ENCODE assay signal across 20 cellular contexts in the genomic region with DNA sequence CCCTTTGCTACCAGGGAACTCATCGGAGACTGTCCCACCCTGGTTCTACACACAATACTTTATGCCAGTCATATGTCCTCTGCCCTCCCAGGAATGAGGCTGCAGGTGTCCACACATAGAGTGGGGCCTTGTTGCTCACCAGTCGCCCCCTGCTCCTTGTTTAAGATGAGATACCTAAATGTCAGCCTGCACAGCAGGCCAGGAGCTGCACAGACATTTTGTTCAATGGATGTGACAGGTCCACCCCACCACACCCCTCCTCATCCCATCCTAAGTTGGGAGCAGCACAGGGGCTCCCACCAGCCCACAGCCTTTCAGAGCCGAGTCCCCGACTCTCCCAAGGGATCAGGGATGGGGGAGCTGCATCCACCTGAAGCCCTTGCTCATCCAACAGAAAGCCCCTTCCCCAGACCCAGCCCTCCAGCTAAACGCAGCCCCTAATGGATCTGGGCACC. TPM values are rescaled to one million over a fixed set of nuclear protein-coding genes. Genes with fewer than 3 reads are reported as not detected.
"Had no signal": no experiment of that assay in that cellular context is flagged by ENCODE, and none has a peak within 500 bp of the region (broad histone marks: within the 10 kb centered on the region; RNA-seq: fewer than 3 reads in every experiment).

No MANE protein-coding gene starts in this region.

- H3K4me1 Mint-ChIP-seq: activated T-helper 17 cell treated with anti-CD3 and anti-CD28 coated beads, Interleukin-2, amount 50 U/mL, for 72 hours; nephron progenitor cell had no signal

- ATAC-seq: activated T-helper 17 cell treated with anti-CD3 and anti-CD28 coated beads, Interleukin-2, amount 50 U/mL, for 72 hours; foreskin keratinocyte had no signal

- H3K9me3 Mint-ChIP-seq: activated naive CD4-positive, alpha-beta T cell treated with anti-CD3 and anti-CD28 coated beads, Interleukin-2, amount 10 ng/mL, durations not matched to agents 7 days and 5 days; activated T-helper 17 cell treated with anti-CD3 and anti-CD28 coated beads, Interleukin-2, amount 50 U/mL, for 72 hours; nephron progenitor cell; stimulated activated naive CD8-positive, alpha-beta T cell treated with anti-CD3 and anti-CD28 coated beads, Interleukin-15, Interleukin-2, amounts not matched to agents 100 ng/mL and 50 ng/mL, for 24 hours; T-helper 1 cell treated with Interleukin-12 subunit alpha and Interleukin-12 subunit beta and Interleukin-4 antibody, amounts not matched to agents 30 μg/mL and 1 μg/mL, for 36 hours had no signal

- DNase-seq: activated CD4-positive, alpha-beta T cell treated with anti-CD3 and anti-CD28 coated beads, Interleukin-2, amount 50 U/mL, for 4 hours; activated CD4-positive, CD25-positive, alpha-beta regulatory T cell treated with anti-CD3 and anti-CD28 coated beads, Interleukin-2, amount 50 U/mL, for 72 hours; activated naive CD4-positive, alpha-beta T cell treated with anti-CD3 and anti-CD28 coated beads, Interleukin-2, amount 10 ng/mL, durations not matched to agents 7 days and 5 days; activated T-cell treated with anti-CD3 and anti-CD28 coated beads for 4 hours; foreskin keratinocyte; kidney; left ventricle myocardium inferior; mammary epithelial cell; nephron progenitor cell; retina; stimulated activated CD4-positive, alpha-beta T cell treated with anti-CD3 and anti-CD28 coated beads, Interleukin-2, amount 100 ng/mL, for 24 hours; trophoblast cell had no signal

- H3K4me3 ChIP-seq: breast epithelium, left ventricle myocardium inferior, SJSA1, suprapubic skin had no signal

- H3K4me3 Mint-ChIP-seq: activated naive CD4-positive, alpha-beta T cell treated with anti-CD3 and anti-CD28 coated beads, Interleukin-2, amount 10 ng/mL, durations not matched to agents 7 days and 5 days; activated T-helper 17 cell treated with anti-CD3 and anti-CD28 coated beads, Interleukin-2, amount 50 U/mL, for 72 hours; nephron progenitor cell; stimulated activated naive CD8-positive, alpha-beta T cell treated with anti-CD3 and anti-CD28 coated beads, Interleukin-15, Interleukin-2, amounts not matched to agents 100 ng/mL and 50 ng/mL, for 24 hours; T-helper 1 cell treated with Interleukin-12 subunit alpha and Interleukin-12 subunit beta and Interleukin-4 antibody, amounts not matched to agents 30 μg/mL and 1 μg/mL, for 36 hours had no signal

- H3K36me3 ChIP-seq: breast epithelium, left ventricle myocardium inferior, SJSA1, suprapubic skin had no signal

- H3K9me3 ChIP-seq: breast epithelium, left ventricle myocardium inferior, SJSA1, suprapubic skin had no signal

- H3K27ac ChIP-seq: breast epithelium, epithelial cell of prostate, foreskin keratinocyte, left ventricle myocardium inferior, SJSA1, suprapubic skin had no signal

- H3K27ac Mint-ChIP-seq: activated naive CD4-positive, alpha-beta T cell treated with anti-CD3 and anti-CD28 coated beads, Interleukin-2, amount 10 ng/mL, durations not matched to agents 7 days and 5 days; activated T-helper 17 cell treated with anti-CD3 and anti-CD28 coated beads, Interleukin-2, amount 50 U/mL, for 72 hours; nephron progenitor cell; stimulated activated naive CD8-positive, alpha-beta T cell treated with anti-CD3 and anti-CD28 coated beads, Interleukin-15, Interleukin-2, amounts not matched to agents 100 ng/mL and 50 ng/mL, for 24 hours; T-helper 1 cell treated with Interleukin-12 subunit alpha and Interleukin-12 subunit beta and Interleukin-4 antibody, amounts not matched to agents 30 μg/mL and 1 μg/mL, for 36 hours had no signal

- H3K4me1 ChIP-seq: foreskin keratinocyte had no signal

RNA-seq across cellular contexts. Expression of a gene that starts 6.2 kb away (rescaled TPM):
- total RNA-seq: activated T-helper 17 cell treated with anti-CD3 and anti-CD28 coated beads, Interleukin-2, amount 50 U/mL, for 72 hours; foreskin keratinocyte; myocyte had no signal
- polyA plus RNA-seq: foreskin keratinocyte had no signal
